ENCODE assay signal across 1 cellular context in the genomic region with DNA sequence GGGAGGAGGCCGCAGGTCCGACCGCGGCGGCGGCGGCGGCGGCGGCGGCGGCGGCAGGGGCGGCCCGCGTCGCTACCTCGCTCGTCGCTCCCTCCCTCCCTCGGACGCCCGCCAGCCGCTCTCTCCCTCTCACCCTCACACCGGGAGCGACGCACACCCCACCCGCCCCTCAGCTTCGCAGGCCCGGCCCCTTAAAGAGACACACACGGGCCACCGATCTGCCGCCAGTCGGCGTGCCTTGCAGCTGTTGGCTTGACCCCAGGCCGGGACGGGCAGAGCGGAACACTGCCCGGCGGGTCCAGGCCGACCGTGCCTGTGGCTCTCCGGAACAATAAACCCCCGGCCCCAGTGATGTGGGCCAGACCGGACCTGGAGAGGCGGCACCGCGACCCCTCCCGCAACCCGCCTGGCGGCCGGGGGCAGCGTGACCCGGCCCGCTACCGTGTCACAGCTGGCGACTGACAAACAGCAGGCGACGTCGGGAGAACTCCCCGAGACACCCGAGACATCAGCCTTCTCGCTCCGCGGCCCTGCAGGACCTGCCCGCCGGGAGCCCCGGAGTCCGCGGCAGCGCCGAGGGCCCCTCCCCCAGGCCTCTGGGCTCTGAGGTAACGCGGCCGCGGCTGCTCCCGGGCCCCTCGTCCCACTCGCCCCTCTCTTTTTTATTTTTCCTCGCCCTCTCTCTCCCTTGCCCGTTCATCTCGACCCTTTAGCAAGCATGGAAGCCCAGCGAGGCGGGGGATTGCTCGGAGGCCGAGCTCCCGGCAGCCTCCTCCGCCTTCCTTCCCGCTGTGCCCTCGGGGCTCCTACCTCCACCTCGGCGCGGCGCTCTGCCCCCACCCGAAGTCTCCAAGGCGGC.
A peak's percentile ranks its signal among the peaks of the same experiment; 100 is the strongest.
TF ChIP-seq lines count a peak whose summit lies in the region.

A gene with protein sequence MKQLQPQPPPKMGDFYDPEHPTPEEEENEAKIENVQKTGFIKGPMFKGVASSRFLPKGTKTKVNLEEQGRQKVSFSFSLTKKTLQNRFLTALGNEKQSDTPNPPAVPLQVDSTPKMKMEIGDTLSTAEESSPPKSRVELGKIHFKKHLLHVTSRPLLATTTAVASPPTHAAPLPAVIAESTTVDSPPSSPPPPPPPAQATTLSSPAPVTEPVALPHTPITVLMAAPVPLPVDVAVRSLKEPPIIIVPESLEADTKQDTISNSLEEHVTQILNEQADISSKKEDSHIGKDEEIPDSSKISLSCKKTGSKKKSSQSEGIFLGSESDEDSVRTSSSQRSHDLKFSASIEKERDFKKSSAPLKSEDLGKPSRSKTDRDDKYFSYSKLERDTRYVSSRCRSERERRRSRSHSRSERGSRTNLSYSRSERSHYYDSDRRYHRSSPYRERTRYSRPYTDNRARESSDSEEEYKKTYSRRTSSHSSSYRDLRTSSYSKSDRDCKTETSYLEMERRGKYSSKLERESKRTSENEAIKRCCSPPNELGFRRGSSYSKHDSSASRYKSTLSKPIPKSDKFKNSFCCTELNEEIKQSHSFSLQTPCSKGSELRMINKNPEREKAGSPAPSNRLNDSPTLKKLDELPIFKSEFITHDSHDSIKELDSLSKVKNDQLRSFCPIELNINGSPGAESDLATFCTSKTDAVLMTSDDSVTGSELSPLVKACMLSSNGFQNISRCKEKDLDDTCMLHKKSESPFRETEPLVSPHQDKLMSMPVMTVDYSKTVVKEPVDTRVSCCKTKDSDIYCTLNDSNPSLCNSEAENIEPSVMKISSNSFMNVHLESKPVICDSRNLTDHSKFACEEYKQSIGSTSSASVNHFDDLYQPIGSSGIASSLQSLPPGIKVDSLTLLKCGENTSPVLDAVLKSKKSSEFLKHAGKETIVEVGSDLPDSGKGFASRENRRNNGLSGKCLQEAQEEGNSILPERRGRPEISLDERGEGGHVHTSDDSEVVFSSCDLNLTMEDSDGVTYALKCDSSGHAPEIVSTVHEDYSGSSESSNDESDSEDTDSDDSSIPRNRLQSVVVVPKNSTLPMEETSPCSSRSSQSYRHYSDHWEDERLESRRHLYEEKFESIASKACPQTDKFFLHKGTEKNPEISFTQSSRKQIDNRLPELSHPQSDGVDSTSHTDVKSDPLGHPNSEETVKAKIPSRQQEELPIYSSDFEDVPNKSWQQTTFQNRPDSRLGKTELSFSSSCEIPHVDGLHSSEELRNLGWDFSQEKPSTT (N-terminal part only) (minus strand): TSS at position 124 of the 859 bp plus-strand sequence. CDS start 189 bp downstream, outside the sequence.

TF ChIP-seq in K562, 482 proteins besides CTCF, POLR2A, EP300 and RAD21 (continued from another document and continues in another):
- TF ChIP-seq, protein P1, sequence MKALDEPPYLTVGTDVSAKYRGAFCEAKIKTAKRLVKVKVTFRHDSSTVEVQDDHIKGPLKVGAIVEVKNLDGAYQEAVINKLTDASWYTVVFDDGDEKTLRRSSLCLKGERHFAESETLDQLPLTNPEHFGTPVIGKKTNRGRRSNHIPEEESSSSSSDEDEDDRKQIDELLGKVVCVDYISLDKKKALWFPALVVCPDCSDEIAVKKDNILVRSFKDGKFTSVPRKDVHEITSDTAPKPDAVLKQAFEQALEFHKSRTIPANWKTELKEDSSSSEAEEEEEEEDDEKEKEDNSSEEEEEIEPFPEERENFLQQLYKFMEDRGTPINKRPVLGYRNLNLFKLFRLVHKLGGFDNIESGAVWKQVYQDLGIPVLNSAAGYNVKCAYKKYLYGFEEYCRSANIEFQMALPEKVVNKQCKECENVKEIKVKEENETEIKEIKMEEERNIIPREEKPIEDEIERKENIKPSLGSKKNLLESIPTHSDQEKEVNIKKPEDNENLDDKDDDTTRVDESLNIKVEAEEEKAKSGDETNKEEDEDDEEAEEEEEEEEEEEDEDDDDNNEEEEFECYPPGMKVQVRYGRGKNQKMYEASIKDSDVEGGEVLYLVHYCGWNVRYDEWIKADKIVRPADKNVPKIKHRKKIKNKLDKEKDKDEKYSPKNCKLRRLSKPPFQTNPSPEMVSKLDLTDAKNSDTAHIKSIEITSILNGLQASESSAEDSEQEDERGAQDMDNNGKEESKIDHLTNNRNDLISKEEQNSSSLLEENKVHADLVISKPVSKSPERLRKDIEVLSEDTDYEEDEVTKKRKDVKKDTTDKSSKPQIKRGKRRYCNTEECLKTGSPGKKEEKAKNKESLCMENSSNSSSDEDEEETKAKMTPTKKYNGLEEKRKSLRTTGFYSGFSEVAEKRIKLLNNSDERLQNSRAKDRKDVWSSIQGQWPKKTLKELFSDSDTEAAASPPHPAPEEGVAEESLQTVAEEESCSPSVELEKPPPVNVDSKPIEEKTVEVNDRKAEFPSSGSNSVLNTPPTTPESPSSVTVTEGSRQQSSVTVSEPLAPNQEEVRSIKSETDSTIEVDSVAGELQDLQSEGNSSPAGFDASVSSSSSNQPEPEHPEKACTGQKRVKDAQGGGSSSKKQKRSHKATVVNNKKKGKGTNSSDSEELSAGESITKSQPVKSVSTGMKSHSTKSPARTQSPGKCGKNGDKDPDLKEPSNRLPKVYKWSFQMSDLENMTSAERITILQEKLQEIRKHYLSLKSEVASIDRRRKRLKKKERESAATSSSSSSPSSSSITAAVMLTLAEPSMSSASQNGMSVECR (CRISPR knock-in tag; IDR thresholded peaks at IDR 0.05) = peak; percentile 94
- TF ChIP-seq CBX3 (IDR thresholded peaks at IDR 0.05; ENCODE audit: borderline replicate concordance in 1 of 2, low read length in 2 of 2) = peak in 1 of 2 experiments; percentile 61; a peak in 1 of 3 replicates
- no peak for TF ChIP-seq MEF2A (IDR thresholded peaks at IDR 0.05; ENCODE audit: control insufficient read depth, low read depth, low read length)
- TF ChIP-seq GATA2 (CRISPR knock-in tag; IDR thresholded peaks at IDR 0.05) = no peak
- TF ChIP-seq, protein P2, sequence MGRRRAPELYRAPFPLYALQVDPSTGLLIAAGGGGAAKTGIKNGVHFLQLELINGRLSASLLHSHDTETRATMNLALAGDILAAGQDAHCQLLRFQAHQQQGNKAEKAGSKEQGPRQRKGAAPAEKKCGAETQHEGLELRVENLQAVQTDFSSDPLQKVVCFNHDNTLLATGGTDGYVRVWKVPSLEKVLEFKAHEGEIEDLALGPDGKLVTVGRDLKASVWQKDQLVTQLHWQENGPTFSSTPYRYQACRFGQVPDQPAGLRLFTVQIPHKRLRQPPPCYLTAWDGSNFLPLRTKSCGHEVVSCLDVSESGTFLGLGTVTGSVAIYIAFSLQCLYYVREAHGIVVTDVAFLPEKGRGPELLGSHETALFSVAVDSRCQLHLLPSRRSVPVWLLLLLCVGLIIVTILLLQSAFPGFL (CRISPR knock-in tag; IDR thresholded peaks at IDR 0.05) = 0 out of 2 replicates have a peak, but pooled peaks have one; percentile 89
- no peak; the same call in 1 of the 2 replicates for TF ChIP-seq ZNF263 (CRISPR knock-in tag; IDR thresholded peaks at IDR 0.05; ENCODE audit: borderline replicate concordance)
- peak; percentile 27; the same call in 1 of the 2 replicates for TF ChIP-seq TAF7 (tag; IDR thresholded peaks at IDR 0.05)
- TF ChIP-seq RNF2 (IDR thresholded peaks at IDR 0.05) = 0 out of 2 replicates have a peak, but pooled peaks have one; percentile 9
- TF ChIP-seq ZNF282 (CRISPR knock-in tag; IDR thresholded peaks at IDR 0.05) = 0 out of 2 replicates have a peak, but pooled peaks have one; percentile 46
- TF ChIP-seq, protein P3, sequence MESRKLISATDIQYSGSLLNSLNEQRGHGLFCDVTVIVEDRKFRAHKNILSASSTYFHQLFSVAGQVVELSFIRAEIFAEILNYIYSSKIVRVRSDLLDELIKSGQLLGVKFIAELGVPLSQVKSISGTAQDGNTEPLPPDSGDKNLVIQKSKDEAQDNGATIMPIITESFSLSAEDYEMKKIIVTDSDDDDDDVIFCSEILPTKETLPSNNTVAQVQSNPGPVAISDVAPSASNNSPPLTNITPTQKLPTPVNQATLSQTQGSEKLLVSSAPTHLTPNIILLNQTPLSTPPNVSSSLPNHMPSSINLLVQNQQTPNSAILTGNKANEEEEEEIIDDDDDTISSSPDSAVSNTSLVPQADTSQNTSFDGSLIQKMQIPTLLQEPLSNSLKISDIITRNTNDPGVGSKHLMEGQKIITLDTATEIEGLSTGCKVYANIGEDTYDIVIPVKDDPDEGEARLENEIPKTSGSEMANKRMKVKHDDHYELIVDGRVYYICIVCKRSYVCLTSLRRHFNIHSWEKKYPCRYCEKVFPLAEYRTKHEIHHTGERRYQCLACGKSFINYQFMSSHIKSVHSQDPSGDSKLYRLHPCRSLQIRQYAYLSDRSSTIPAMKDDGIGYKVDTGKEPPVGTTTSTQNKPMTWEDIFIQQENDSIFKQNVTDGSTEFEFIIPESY (CRISPR knock-in tag; IDR thresholded peaks at IDR 0.05) = no peak
- TF ChIP-seq ZNF785 (CRISPR knock-in tag; IDR thresholded peaks at IDR 0.05) = no peak
- TF ChIP-seq, protein P4, sequence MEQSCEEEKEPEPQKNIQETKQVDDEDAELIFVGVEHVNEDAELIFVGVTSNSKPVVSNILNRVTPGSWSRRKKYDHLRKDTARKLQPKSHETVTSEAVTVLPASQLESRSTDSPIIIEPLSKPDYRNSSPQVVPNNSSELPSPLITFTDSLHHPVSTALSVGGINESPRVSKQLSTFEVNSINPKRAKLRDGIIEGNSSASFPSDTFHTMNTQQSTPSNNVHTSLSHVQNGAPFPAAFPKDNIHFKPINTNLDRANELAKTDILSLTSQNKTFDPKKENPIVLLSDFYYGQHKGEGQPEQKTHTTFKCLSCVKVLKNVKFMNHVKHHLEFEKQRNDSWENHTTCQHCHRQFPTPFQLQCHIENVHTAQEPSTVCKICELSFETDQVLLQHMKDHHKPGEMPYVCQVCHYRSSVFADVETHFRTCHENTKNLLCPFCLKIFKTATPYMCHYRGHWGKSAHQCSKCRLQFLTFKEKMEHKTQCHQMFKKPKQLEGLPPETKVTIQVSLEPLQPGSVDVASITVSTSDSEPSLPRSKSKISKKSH (CRISPR knock-in tag; IDR thresholded peaks at IDR 0.05) = no peak
- TF ChIP-seq STAT5B (CRISPR knock-in tag; IDR thresholded peaks at IDR 0.05) = no peak
- TF ChIP-seq, protein P5, sequence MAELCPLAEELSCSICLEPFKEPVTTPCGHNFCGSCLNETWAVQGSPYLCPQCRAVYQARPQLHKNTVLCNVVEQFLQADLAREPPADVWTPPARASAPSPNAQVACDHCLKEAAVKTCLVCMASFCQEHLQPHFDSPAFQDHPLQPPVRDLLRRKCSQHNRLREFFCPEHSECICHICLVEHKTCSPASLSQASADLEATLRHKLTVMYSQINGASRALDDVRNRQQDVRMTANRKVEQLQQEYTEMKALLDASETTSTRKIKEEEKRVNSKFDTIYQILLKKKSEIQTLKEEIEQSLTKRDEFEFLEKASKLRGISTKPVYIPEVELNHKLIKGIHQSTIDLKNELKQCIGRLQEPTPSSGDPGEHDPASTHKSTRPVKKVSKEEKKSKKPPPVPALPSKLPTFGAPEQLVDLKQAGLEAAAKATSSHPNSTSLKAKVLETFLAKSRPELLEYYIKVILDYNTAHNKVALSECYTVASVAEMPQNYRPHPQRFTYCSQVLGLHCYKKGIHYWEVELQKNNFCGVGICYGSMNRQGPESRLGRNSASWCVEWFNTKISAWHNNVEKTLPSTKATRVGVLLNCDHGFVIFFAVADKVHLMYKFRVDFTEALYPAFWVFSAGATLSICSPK (IDR thresholded peaks at IDR 0.05; ENCODE audit: borderline replicate concordance) = no peak
- TF ChIP-seq KAT7 (CRISPR knock-in tag; IDR thresholded peaks at IDR 0.05; ENCODE audit: borderline replicate concordance) = no peak
- TF ChIP-seq, protein P6, sequence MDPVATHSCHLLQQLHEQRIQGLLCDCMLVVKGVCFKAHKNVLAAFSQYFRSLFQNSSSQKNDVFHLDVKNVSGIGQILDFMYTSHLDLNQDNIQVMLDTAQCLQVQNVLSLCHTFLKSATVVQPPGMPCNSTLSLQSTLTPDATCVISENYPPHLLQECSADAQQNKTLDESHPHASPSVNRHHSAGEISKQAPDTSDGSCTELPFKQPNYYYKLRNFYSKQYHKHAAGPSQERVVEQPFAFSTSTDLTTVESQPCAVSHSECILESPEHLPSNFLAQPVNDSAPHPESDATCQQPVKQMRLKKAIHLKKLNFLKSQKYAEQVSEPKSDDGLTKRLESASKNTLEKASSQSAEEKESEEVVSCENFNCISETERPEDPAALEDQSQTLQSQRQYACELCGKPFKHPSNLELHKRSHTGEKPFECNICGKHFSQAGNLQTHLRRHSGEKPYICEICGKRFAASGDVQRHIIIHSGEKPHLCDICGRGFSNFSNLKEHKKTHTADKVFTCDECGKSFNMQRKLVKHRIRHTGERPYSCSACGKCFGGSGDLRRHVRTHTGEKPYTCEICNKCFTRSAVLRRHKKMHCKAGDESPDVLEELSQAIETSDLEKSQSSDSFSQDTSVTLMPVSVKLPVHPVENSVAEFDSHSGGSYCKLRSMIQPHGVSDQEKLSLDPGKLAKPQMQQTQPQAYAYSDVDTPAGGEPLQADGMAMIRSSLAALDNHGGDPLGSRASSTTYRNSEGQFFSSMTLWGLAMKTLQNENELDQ (CRISPR knock-in tag; IDR thresholded peaks at IDR 0.05; ENCODE audit: borderline replicate concordance) = no peak
- no peak for TF ChIP-seq RBM34 (IDR thresholded peaks at IDR 0.05; ENCODE audit: borderline replicate concordance, insufficient read depth, low read length)
- TF ChIP-seq, protein P7, sequence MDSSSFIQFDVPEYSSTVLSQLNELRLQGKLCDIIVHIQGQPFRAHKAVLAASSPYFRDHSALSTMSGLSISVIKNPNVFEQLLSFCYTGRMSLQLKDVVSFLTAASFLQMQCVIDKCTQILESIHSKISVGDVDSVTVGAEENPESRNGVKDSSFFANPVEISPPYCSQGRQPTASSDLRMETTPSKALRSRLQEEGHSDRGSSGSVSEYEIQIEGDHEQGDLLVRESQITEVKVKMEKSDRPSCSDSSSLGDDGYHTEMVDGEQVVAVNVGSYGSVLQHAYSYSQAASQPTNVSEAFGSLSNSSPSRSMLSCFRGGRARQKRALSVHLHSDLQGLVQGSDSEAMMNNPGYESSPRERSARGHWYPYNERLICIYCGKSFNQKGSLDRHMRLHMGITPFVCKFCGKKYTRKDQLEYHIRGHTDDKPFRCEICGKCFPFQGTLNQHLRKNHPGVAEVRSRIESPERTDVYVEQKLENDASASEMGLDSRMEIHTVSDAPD (CRISPR knock-in tag; IDR thresholded peaks at IDR 0.05) = no peak
- TF ChIP-seq SP1 (CRISPR knock-in tag; IDR thresholded peaks at IDR 0.05) = peak; percentile 94
- TF ChIP-seq NFATC3 (IDR thresholded peaks at IDR 0.05) = no peak
- TF ChIP-seq CBX5 (IDR thresholded peaks at IDR 0.05; ENCODE audit: borderline replicate concordance, low read depth) = peak; percentile 42; the same call in 1 of the 2 replicates
- peak; percentile 40; the same call in 1 of the 2 replicates for TF ChIP-seq ZNF780A (CRISPR knock-in tag; IDR thresholded peaks at IDR 0.05)
- peak; percentile 64; the same call in 1 of the 2 replicates for TF ChIP-seq MYNN (IDR thresholded peaks at IDR 0.05)
- no peak for TF ChIP-seq MYNN (CRISPR knock-in tag; IDR thresholded peaks at IDR 0.05)
- no peak for TF ChIP-seq SMAD2 (IDR thresholded peaks at IDR 0.05; ENCODE audit: low read depth, low read length)
- peak; percentile 11 for TF ChIP-seq ZFP36 (IDR thresholded peaks at IDR 0.05; ENCODE audit: low read depth, low read length, partially characterized antibody)
- TF ChIP-seq DMBX1 (CRISPR knock-in tag; IDR thresholded peaks at IDR 0.05; ENCODE audit: borderline replicate concordance) = no peak
- no peak for TF ChIP-seq ZNF644 (tag; IDR thresholded peaks at IDR 0.05; ENCODE audit: low read depth)
- TF ChIP-seq, protein P8, sequence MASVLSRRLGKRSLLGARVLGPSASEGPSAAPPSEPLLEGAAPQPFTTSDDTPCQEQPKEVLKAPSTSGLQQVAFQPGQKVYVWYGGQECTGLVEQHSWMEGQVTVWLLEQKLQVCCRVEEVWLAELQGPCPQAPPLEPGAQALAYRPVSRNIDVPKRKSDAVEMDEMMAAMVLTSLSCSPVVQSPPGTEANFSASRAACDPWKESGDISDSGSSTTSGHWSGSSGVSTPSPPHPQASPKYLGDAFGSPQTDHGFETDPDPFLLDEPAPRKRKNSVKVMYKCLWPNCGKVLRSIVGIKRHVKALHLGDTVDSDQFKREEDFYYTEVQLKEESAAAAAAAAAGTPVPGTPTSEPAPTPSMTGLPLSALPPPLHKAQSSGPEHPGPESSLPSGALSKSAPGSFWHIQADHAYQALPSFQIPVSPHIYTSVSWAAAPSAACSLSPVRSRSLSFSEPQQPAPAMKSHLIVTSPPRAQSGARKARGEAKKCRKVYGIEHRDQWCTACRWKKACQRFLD (CRISPR knock-in tag; IDR thresholded peaks at IDR 0.05) = peak; percentile 15; the same call in 1 of the 2 replicates
- TF ChIP-seq POLR3A (IDR thresholded peaks at IDR 0.05; ENCODE audit: borderline replicate concordance, extremely low read depth, insufficient read depth, insufficient read length) = no peak
